In the genomic region with DNA sequence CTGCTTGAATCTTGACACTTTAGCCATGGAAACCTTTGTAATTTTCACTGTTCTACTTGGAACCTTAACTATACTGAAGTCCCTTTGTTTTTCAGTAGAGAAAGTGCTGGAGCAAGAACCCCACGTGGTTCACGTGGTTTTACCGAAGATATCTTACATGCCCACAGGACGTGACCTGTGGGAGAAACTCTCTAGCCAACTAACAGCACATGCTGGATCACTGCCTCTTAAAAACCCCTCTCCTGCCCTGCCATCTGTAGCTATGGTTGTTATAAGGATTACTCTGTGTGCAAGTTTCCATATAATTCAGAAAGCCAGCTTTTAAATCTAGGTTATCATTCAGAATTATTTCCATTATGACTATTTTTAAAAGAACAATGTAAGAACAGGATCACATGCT, we compare ENCODE assay signal across 18 cellular contexts. TPM values are rescaled to one million over a fixed set of nuclear protein-coding genes. Genes with fewer than 3 reads are reported as not detected.
A peak's percentile ranks its signal among the peaks of the same experiment; 100 is the strongest.
DNase-seq lines count a peak whose midpoint lies in the region; ATAC-seq and TF ChIP-seq lines count a peak whose summit lies in the region.
"Had no signal": no experiment of that assay in that cellular context is flagged by ENCODE, and none has a peak within 500 bp of the region (broad histone marks: within the 10 kb centered on the region; RNA-seq: fewer than 3 reads in every experiment).

No MANE protein-coding gene starts in this region.

- H3K4me1 ChIP-seq in mammary epithelial cell (ENCODE audit: insufficient read depth, low read length) (no peaks in the 10 kb centered on the region), thyroid gland (no peaks in the 10 kb centered on the region)
- H3K4me1 ChIP-seq: BLaER1, Caco-2, HAP-1 had no signal

- H3K36me3 ChIP-seq in mammary epithelial cell (ENCODE audit: insufficient read depth, low read length) = no peaks in the 10 kb centered on the region
- H3K36me3 ChIP-seq in thyroid gland = no peaks in the 10 kb centered on the region
- H3K36me3 ChIP-seq: BLaER1, HAP-1 had no signal

- H3K79me2 ChIP-seq in mammary epithelial cell (ENCODE audit: insufficient read depth, low read length) = no peaks in the 10 kb centered on the region

- no peaks in the 10 kb centered on the region for H3K9me3 Mint-ChIP-seq in MCF 10A (ENCODE audit: unreplicated experiment)
- no peaks in the 10 kb centered on the region for H3K9me3 Mint-ChIP-seq in activated naive CD4-positive, alpha-beta T cell treated with anti-CD3 and anti-CD28 coated beads for 36 hours

- TF ChIP-seq CTCF in mammary epithelial cell (conservative IDR thresholded peaks at IDR 0.05 in 1 of 2, IDR thresholded peaks at IDR 0.05 in 1 of 2; ENCODE audit: extremely low read depth in 1 of 2, insufficient read depth in 1 of 2, low read depth in 1 of 2, low read length in 2 of 2) = no peak
- TF ChIP-seq CTCF in MCF 10A (IDR thresholded peaks at IDR 0.05; ENCODE audit: unreplicated experiment) = no peak
- TF ChIP-seq CTCF in thyroid gland (IDR thresholded peaks at IDR 0.05) = no peak

- 0% methylated on average over 4 of the region's 4 CpGs for WGBS in mammary epithelial cell (ENCODE audit: low coverage, missing lambda C conversion rate)
- 28 to 53% methylated on average over 4 of the region's 4 CpGs for WGBS in thyroid gland, 2 donors

- BruUV-seq in mammary epithelial cell (replicated peaks; lab: Mats Ljungman, UMichigan) (no TSS peak), MCF 10A (replicated peaks; lab: Mats Ljungman, UMichigan) (no TSS peak)

- no peak for ATAC-seq in HG02840 (IDR thresholded peaks at IDR 0.05; ENCODE audit: low FRiP score, unreplicated experiment)

- in situ Hi-C loops in mammary epithelial cell (cut with MboI; ENCODE audit: low sequenced_read_pairs in 2 of 2) = no loop called here
- in situ Hi-C loops in SK-MEL-5 (cut with HindIII; ENCODE audit: low pct_unique_long_range_greater_than_20kb, low sequenced_read_pairs) = no loop called here

- CTCF ChIA-PET in mammary epithelial cell (lab: Charles Lee; ENCODE audit: low non-redundant PET) = no interaction called here
- CTCF ChIA-PET in MCF 10A (lab: Yijun Ruan, JAX) = no interaction called here
- CTCF ChIA-PET in activated naive CD4-positive, alpha-beta T cell treated with anti-CD3 and anti-CD28 coated beads for 36 hours (lab: Charles Lee) = no interaction called here

- DNase-seq in mammary epithelial cell (no peak), MCF 10A (ENCODE audit: unreplicated experiment) (no peak), SK-MEL-5 (ENCODE audit: low read depth, low spot score) (peak; percentile 7), glomerular visceral epithelial cell (ENCODE audit: extremely low spot score) (peak; percentile 3), thyroid gland (peak; percentile 51 to 67), amniotic stem cell (lab: John Stamatoyannopoulos, UW) (no peak)
- no peak for DNase-seq in activated naive CD4-positive, alpha-beta T cell treated with anti-CD3 and anti-CD28 coated beads for 36 hours
- DNase-seq: 8988T; AML-193; Caco-2; CD8-positive, alpha-beta memory T cell; DND-41; GDM1; GOT3 had no signal

- H3K4me2 ChIP-seq in mammary epithelial cell (ENCODE audit: insufficient read depth, low read depth, low read length) = no peak overlapping the region
- H3K4me2 ChIP-seq: BLaER1 had no signal

- no peaks in the 10 kb centered on the region for H3K36me3 Mint-ChIP-seq in MCF 10A (ENCODE audit: insufficient read depth, unreplicated experiment)
- H3K36me3 Mint-ChIP-seq in activated naive CD4-positive, alpha-beta T cell treated with anti-CD3 and anti-CD28 coated beads for 36 hours (ENCODE audit: low read depth) = peaks cover 1% of the 10 kb centered on the region
- H3K36me3 Mint-ChIP-seq: CD8-positive, alpha-beta memory T cell had no signal

- H3K27ac ChIP-seq in mammary epithelial cell (ENCODE audit: insufficient read depth, low read depth, low read length) = no peak overlapping the region
- H3K27ac ChIP-seq in thyroid gland = peak overlapping the region; percentile 25 to 46 (median 30)
- H3K27ac ChIP-seq: BLaER1 had no signal

- no peak overlapping the region for H3K27ac Mint-ChIP-seq in MCF 10A (ENCODE audit: low read depth, unreplicated experiment)
- no peak overlapping the region for H3K27ac Mint-ChIP-seq in activated naive CD4-positive, alpha-beta T cell treated with anti-CD3 and anti-CD28 coated beads for 36 hours
- H3K27ac Mint-ChIP-seq: CD8-positive, alpha-beta memory T cell had no signal

- no peaks in the 10 kb centered on the region for H4K20me1 ChIP-seq in mammary epithelial cell (ENCODE audit: insufficient read depth, low read length)
- H4K20me1 ChIP-seq: BLaER1 had no signal

- intact Hi-C loops in mammary epithelial cell (cut with micrococcal nuclease) = no loop called here
- intact Hi-C loops in MCF 10A (cut with micrococcal nuclease) = no loop called here
- intact Hi-C loops in thyroid gland (cut with DNase I) = no loop called here
- intact Hi-C loops in activated naive CD4-positive, alpha-beta T cell treated with anti-CD3 and anti-CD28 coated beads for 36 hours (cut with micrococcal nuclease) = no loop called here

- no peak overlapping the region for H3K4me3 Mint-ChIP-seq in MCF 10A (ENCODE audit: unreplicated experiment)
- H3K4me3 Mint-ChIP-seq in activated naive CD4-positive, alpha-beta T cell treated with anti-CD3 and anti-CD28 coated beads for 36 hours = no peak overlapping the region
- H3K4me3 Mint-ChIP-seq: CD8-positive, alpha-beta memory T cell had no signal

- H3K27me3 Mint-ChIP-seq in MCF 10A (ENCODE audit: insufficient read depth, unreplicated experiment) = no peaks in the 10 kb centered on the region
- H3K27me3 Mint-ChIP-seq in activated naive CD4-positive, alpha-beta T cell treated with anti-CD3 and anti-CD28 coated beads for 36 hours (ENCODE audit: low read depth) = no peaks in the 10 kb centered on the region

- dilution Hi-C loops in mammary epithelial cell (cut with HindIII; ENCODE audit: low sequenced_read_pairs) = no loop called here

- POLR2A ChIA-PET in MCF 10A (lab: Yijun Ruan, JAX) = no interaction called here

- H3K4me1 Mint-ChIP-seq in MCF 10A (ENCODE audit: insufficient read depth, unreplicated experiment) = peaks cover 19% of the 10 kb centered on the region
- no peaks in the 10 kb centered on the region for H3K4me1 Mint-ChIP-seq in activated naive CD4-positive, alpha-beta T cell treated with anti-CD3 and anti-CD28 coated beads for 36 hours (ENCODE audit: low read depth)
- H3K4me1 Mint-ChIP-seq: CD8-positive, alpha-beta memory T cell had no signal

- peak overlapping the region; percentile 20 for H2AFZ ChIP-seq in mammary epithelial cell (ENCODE audit: low read depth, low read length)

- H3K27me3 ChIP-seq in mammary epithelial cell (ENCODE audit: insufficient read depth, low read length) (no peaks in the 10 kb centered on the region), thyroid gland (no peaks in the 10 kb centered on the region)

- H3K4me3 ChIP-seq in mammary epithelial cell (replicated peaks in 1 of 3; ENCODE audit: insufficient read depth in 1 of 3, low read depth in 2 of 3, low read length in 3 of 3) = no peak overlapping the region
- H3K4me3 ChIP-seq in thyroid gland (replicated peaks in 1 of 3) = no peak overlapping the region
- H3K4me3 ChIP-seq: BLaER1, HAP-1 had no signal

- H3K9me3 ChIP-seq in mammary epithelial cell (replicated peaks; ENCODE audit: insufficient read depth, low read length) = peaks cover 6% of the 10 kb centered on the region
- H3K9me3 ChIP-seq in thyroid gland = no peaks in the 10 kb centered on the region
- H3K9me3 ChIP-seq: BLaER1, Caco-2, HAP-1 had no signal

- no peak for TF ChIP-seq POLR2A in thyroid gland (IDR thresholded peaks at IDR 0.05)

- H3K9ac ChIP-seq in mammary epithelial cell (ENCODE audit: insufficient read depth, low read length) = no peak overlapping the region
- H3K9ac ChIP-seq: BLaER1 had no signal

RNA-seq across cellular contexts. Expression of a gene that starts 30.2 kb away (rescaled TPM):
- under 1 TPM in 1 of 2 donors, not detected in 1; 0.17 TPM for total RNA-seq in mammary epithelial cell
- not detected for polyA plus RNA-seq in mammary epithelial cell
- not detected for polyA minus RNA-seq in mammary epithelial cell
- total RNA-seq in MCF 10A (2022) = not detected in 2 replicates
- total RNA-seq in SK-MEL-5 (2014; rRNA removed; shearing (Covaris generic)) = not detected in 2 replicates
- not detected in 2 replicates for polyA plus RNA-seq in SK-MEL-5 (2015; cell fraction: cytosol; rRNA removed)
- polyA plus RNA-seq in SK-MEL-5 (2015; cell fraction: nucleus; rRNA removed) = not detected in 2 replicates
- not detected for total RNA-seq in thyroid gland
- not detected for total RNA-seq in activated naive CD4-positive, alpha-beta T cell treated with anti-CD3 and anti-CD28 coated beads for 36 hours
- total RNA-seq: Caco-2; CD8-positive, alpha-beta memory T cell; HT-29 had no signal
- polyA plus RNA-seq: CD8-positive, alpha-beta memory T cell had no signal

Comparison
In these comparisons a context has a peak if more than half of its experiments do, and no peak if none do; other contexts are left out.
1. DNase-seq: peak in SK-MEL-5 (single experiment), glomerular visceral epithelial cell (single experiment) and thyroid gland (2 of 2); none in mammary epithelial cell (single experiment), MCF 10A (single experiment), activated naive CD4-positive, alpha-beta T cell treated with anti-CD3 and anti-CD28 coated beads for 36 hours (single experiment) and amniotic stem cell (single experiment).